In genomic region chr9:137520614-137521404, GRCh38 we compare ENCODE assay signal across 18 cellular contexts. TPM values are rescaled to one million over a fixed set of nuclear protein-coding genes. Genes with fewer than 3 reads are reported as not detected.
DNase-seq lines count a peak whose midpoint lies in the region; ATAC-seq, FAIRE-seq and TF ChIP-seq lines count a peak whose summit lies in the region.
"Had no signal": no experiment of that assay in that cellular context is flagged by ENCODE, and none has a peak within 500 bp of the region (broad histone marks: within the 10 kb centered on the region; RNA-seq: fewer than 3 reads in every experiment).

No MANE protein-coding gene starts in this region.

- H3K79me2 ChIP-seq in osteoblast (ENCODE audit: insufficient read depth, low read length): no peaks in the 10 kb centered on the region

- H3K27ac Mint-ChIP-seq in stimulated activated naive CD8-positive, alpha-beta T cell treated with anti-CD3 and anti-CD28 coated beads, Interleukin-15, amount 100 ng/mL, for 72 hours: no peak overlapping the region
- H3K27ac Mint-ChIP-seq: CD8-positive, alpha-beta memory T cell had no signal

- DNase-seq in stimulated activated naive CD8-positive, alpha-beta T cell treated with anti-CD3 and anti-CD28 coated beads, Interleukin-15, amount 100 ng/mL, for 72 hours: no peak
- DNase-seq in stimulated activated naive CD8-positive, alpha-beta T cell treated with anti-CD3 and anti-CD28 coated beads, Interleukin-15, Interleukin-2, amounts not matched to agents 100 U/mL and 50 U/mL, for 24 hours: no peak
- DNase-seq in kidney: peak; percentile 68
- DNase-seq in osteoblast (ENCODE audit: insufficient read length, low spot score, missing footprints): peak; percentile 69
- DNase-seq in aorta: no peak
- DNase-seq in NCI-H1092 (lab: John Stamatoyannopoulos, UW): no peak
- no peak for DNase-seq in NCI-H446 (lab: John Stamatoyannopoulos, UW)
- DNase-seq in Peyer's patch: no peak
- DNase-seq: 8988T, AML-193, Caco-2, DND-41, GDM1, GOT3 had no signal

- TF ChIP-seq CTCF in kidney (IDR thresholded peaks at IDR 0.05; ENCODE audit: borderline replicate concordance, extremely low read depth, insufficient read depth): no peak
- no peak for TF ChIP-seq CTCF in osteoblast (IDR thresholded peaks at IDR 0.05; ENCODE audit: extremely low read depth, low read depth, low read length)
- TF ChIP-seq CTCF in Peyer's patch (IDR thresholded peaks at IDR 0.05): no peak

- FAIRE-seq in kidney (lab: Jason Lieb, UNC): no peak
- FAIRE-seq: GM19239 had no signal

- no peaks in the 10 kb centered on the region for H3K27me3 ChIP-seq in osteoblast (ENCODE audit: insufficient read depth, low read length)
- H3K27me3 ChIP-seq in aorta (ENCODE audit: control insufficient read depth in 1 of 2, insufficient read depth in 2 of 2, low read length in 1 of 2): no peaks in the 10 kb centered on the region
- no peaks in the 10 kb centered on the region for H3K27me3 ChIP-seq in Peyer's patch
- H3K27me3 ChIP-seq: BLaER1 had no signal

- H3K9me3 Mint-ChIP-seq in stimulated activated naive CD8-positive, alpha-beta T cell treated with anti-CD3 and anti-CD28 coated beads, Interleukin-15, amount 100 ng/mL, for 72 hours: no peaks in the 10 kb centered on the region
- H3K9me3 Mint-ChIP-seq: CD8-positive, alpha-beta memory T cell had no signal

- peaks cover 7% of the 10 kb centered on the region for H3K4me1 Mint-ChIP-seq in stimulated activated naive CD8-positive, alpha-beta T cell treated with anti-CD3 and anti-CD28 coated beads, Interleukin-15, amount 100 ng/mL, for 72 hours

- H3K9ac ChIP-seq in kidney (ENCODE audit: low read length in 2 of 2): no peak overlapping the region
- H3K9ac ChIP-seq: BLaER1 had no signal

- H3K9me3 ChIP-seq in kidney (ENCODE audit: control insufficient read depth in 1 of 2, low read length in 2 of 2): no peaks in the 10 kb centered on the region
- no peaks in the 10 kb centered on the region for H3K9me3 ChIP-seq in osteoblast (ENCODE audit: low read depth, low read length)
- no peaks in the 10 kb centered on the region for H3K9me3 ChIP-seq in aorta (ENCODE audit: control insufficient read depth, low read length)
- H3K9me3 ChIP-seq in Peyer's patch: no peaks in the 10 kb centered on the region
- H3K9me3 ChIP-seq: Caco-2, HAP-1 had no signal

- no peak for TF ChIP-seq POLR2A in Peyer's patch (IDR thresholded peaks at IDR 0.05)

- 87 to 90% methylated on average over 29 to 30 of the region's 30 CpGs for WGBS in aorta, 2 donors

- H2AFZ ChIP-seq in osteoblast (ENCODE audit: low read length): no peak overlapping the region

- H3K4me3 ChIP-seq in kidney (ENCODE audit: low read length in 2 of 2): no peak overlapping the region
- H3K4me3 ChIP-seq in osteoblast (ENCODE audit: insufficient read depth, low read length): no peak overlapping the region
- H3K4me3 ChIP-seq in aorta (ENCODE audit: low read length in 2 of 2): no peak overlapping the region
- no peak overlapping the region for H3K4me3 ChIP-seq in Peyer's patch
- H3K4me3 ChIP-seq: BLaER1, HAP-1 had no signal

- H3K36me3 ChIP-seq in kidney (ENCODE audit: control insufficient read depth in 1 of 2, insufficient read depth in 2 of 2, low read length in 2 of 2): no peaks in the 10 kb centered on the region
- no peaks in the 10 kb centered on the region for H3K36me3 ChIP-seq in osteoblast (ENCODE audit: insufficient read depth, low read length)
- H3K36me3 ChIP-seq in aorta (ENCODE audit: control insufficient read depth in 1 of 2, insufficient read depth in 2 of 2, low read length in 1 of 2): no peaks in the 10 kb centered on the region
- no peaks in the 10 kb centered on the region for H3K36me3 ChIP-seq in Peyer's patch
- H3K36me3 ChIP-seq: HAP-1 had no signal

- peaks cover 0 to 4% of the 10 kb centered on the region in 2 donors for H3K4me1 ChIP-seq in kidney (ENCODE audit: control insufficient read depth in 1 of 2, insufficient read depth in 1 of 2, low read depth in 1 of 2, low read length in 2 of 2)
- H3K4me1 ChIP-seq in osteoblast (ENCODE audit: insufficient read depth, low read length): no peaks in the 10 kb centered on the region
- H3K4me1 ChIP-seq in aorta (ENCODE audit: control insufficient read depth in 1 of 2, insufficient read depth in 2 of 2, low read length in 2 of 2): no peaks in the 10 kb centered on the region
- no peaks in the 10 kb centered on the region for H3K4me1 ChIP-seq in Peyer's patch
- H3K4me1 ChIP-seq: Caco-2, HAP-1 had no signal

- intact Hi-C loops in kidney (cut with DNase I): loop anchor here (10.0 kb wide), 1 partner anchor 226 kb away; no protein-coding TSS in a partner anchor
- intact Hi-C loops in aorta (cut with DNase I): loop anchor here in 1 of 2 donors (10.0 kb wide), 1 partner anchor 96 kb away; the partner anchor contains the start of genes EXD3 and NOXA1

- H4K20me1 ChIP-seq in osteoblast (ENCODE audit: insufficient read depth, low read length): no peaks in the 10 kb centered on the region
- H4K20me1 ChIP-seq: BLaER1 had no signal

- no peak overlapping the region for H3K4me3 Mint-ChIP-seq in stimulated activated naive CD8-positive, alpha-beta T cell treated with anti-CD3 and anti-CD28 coated beads, Interleukin-15, amount 100 ng/mL, for 72 hours
- H3K4me3 Mint-ChIP-seq: CD8-positive, alpha-beta memory T cell had no signal

- H3K27me3 Mint-ChIP-seq in stimulated activated naive CD8-positive, alpha-beta T cell treated with anti-CD3 and anti-CD28 coated beads, Interleukin-15, amount 100 ng/mL, for 72 hours: no peaks in the 10 kb centered on the region
- H3K27me3 Mint-ChIP-seq: CD8-positive, alpha-beta memory T cell had no signal

- peak; percentile 37 for ATAC-seq in stimulated activated naive CD8-positive, alpha-beta T cell treated with anti-CD3 and anti-CD28 coated beads, Interleukin-15, amount 100 ng/mL, for 72 hours
- ATAC-seq in stimulated activated naive CD8-positive, alpha-beta T cell treated with anti-CD3 and anti-CD28 coated beads, Interleukin-15, Interleukin-2, amounts not matched to agents 100 U/mL and 50 U/mL, for 24 hours: no peak
- peak; percentile 11 for ATAC-seq in aorta (ENCODE audit: low FRiP score)

- no peak overlapping the region for H3K27ac ChIP-seq in kidney (ENCODE audit: low read depth in 2 of 2, low read length in 2 of 2)
- no peak overlapping the region for H3K27ac ChIP-seq in osteoblast (ENCODE audit: low read depth, low read length)
- H3K27ac ChIP-seq in aorta (ENCODE audit: low read depth in 1 of 2, low read length in 2 of 2): no peak overlapping the region
- H3K27ac ChIP-seq in Peyer's patch: no peak overlapping the region
- H3K27ac ChIP-seq: BLaER1 had no signal

- no peak overlapping the region for H3K4me2 ChIP-seq in osteoblast (ENCODE audit: insufficient read depth, low read length)
- H3K4me2 ChIP-seq: BLaER1 had no signal

RNA-seq across cellular contexts. Expression of gene PNPLA7, which starts 29.4 kb away (rescaled TPM):
- total RNA-seq in kidney: 9.6 TPM
- polyA plus RNA-seq in kidney (ENCODE audit: insufficient read depth, low read depth, low replicate concordance): 2.1 TPM
- total RNA-seq in osteoblast: 1.8 and 2.7 TPM in 2 replicates
- 10 to 100 TPM in 1 of 2 donors, 1 to 10 TPM in 1; 7.6 to 10.3 TPM for total RNA-seq in aorta
- polyA plus RNA-seq in aorta: 10 to 100 TPM in 1 of 2 donors, 1 to 10 TPM in 1; 2.1 to 36.6 TPM
- 10 to 100 TPM; 11.4 to 48.6 (median 27.2) TPM for total RNA-seq in Peyer's patch

RNA-seq across cellular contexts. Expression of gene MRPL41, which starts 30.9 kb away (rescaled TPM):
- total RNA-seq in kidney (47.3 TPM), osteoblast (26.2 and 30.4 TPM in 2 replicates), aorta (10 to 100 TPM; 25.8 to 43.7 TPM), Peyer's patch (10 to 100 TPM; 55.3 to 89.5 (median 84.8) TPM)
- polyA plus RNA-seq in kidney (ENCODE audit: insufficient read depth, low read depth, low replicate concordance) (150 TPM), aorta (10 to 100 TPM; 39.7 to 86.6 TPM)

RNA-seq across cellular contexts. Expression of gene DPH7, which starts 57.9 kb away (rescaled TPM):
- total RNA-seq in kidney (31.4 TPM), osteoblast (20.3 and 26.2 TPM in 2 replicates), aorta (10 to 100 TPM; 24.8 to 35.7 TPM), Peyer's patch (10 to 100 TPM; 21.9 to 52.5 (median 44.5) TPM)
- polyA plus RNA-seq in kidney (ENCODE audit: insufficient read depth, low read depth, low replicate concordance) (23.2 TPM), aorta (10 to 100 TPM in 1 of 2 donors, 1 to 10 TPM in 1; 9.9 to 94.0 TPM)

Comparison
In these comparisons a context has a peak if more than half of its experiments do, and no peak if none do; other contexts are left out.
1. DNase-seq: peak in kidney (single experiment) and osteoblast (single experiment); none in stimulated activated naive CD8-positive, alpha-beta T cell treated with anti-CD3 and anti-CD28 coated beads, Interleukin-15, amount 100 ng/mL, for 72 hours (0 of 2), stimulated activated naive CD8-positive, alpha-beta T cell treated with anti-CD3 and anti-CD28 coated beads, Interleukin-15, Interleukin-2, amounts not matched to agents 100 U/mL and 50 U/mL, for 24 hours (single experiment), aorta (0 of 2), NCI-H1092 (single experiment), NCI-H446 (0 of 2) and Peyer's patch (0 of 3).